Comparison of ENCODE assay signal across 18 cellular contexts in the genomic region with DNA sequence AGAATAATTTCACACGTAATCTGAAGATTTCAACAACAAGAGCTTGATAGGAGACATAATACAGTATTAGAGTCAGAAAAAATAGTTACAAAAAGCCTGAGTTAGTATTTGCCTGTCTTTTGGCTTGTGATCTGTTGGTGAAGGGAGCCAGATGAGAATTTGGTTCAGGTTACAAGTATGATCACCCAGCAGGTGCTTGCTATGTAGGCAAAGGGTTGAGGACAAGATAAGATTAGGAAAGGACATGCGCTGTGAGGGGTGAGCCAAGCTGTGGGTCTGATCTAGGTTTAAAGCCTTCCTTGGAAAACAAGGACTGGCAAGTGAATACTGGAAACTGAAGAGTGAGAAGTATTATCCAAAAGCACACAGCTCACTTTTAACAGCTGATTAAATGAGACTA. TPM values are rescaled to one million over a fixed set of nuclear protein-coding genes. Genes with fewer than 3 reads are reported as not detected.
"Had no signal": no experiment of that assay in that cellular context is flagged by ENCODE, and none has a peak within 500 bp of the region (broad histone marks: within the 10 kb centered on the region; RNA-seq: fewer than 3 reads in every experiment).

No MANE protein-coding gene starts in this region.

- H3K36me3 ChIP-seq: cardiac muscle cell had no signal

- H3K4me1 Mint-ChIP-seq: activated B cell treated with CpG ODN at 0.5 μM for 24 hours; activated CD4-positive, alpha-beta T cell treated with anti-CD3 and anti-CD28 coated beads, Interleukin-2, amount 10 ng/mL, durations not matched to agents 7 days and 5 days; activated T-helper 17 cell treated with anti-CD3 and anti-CD28 coated beads, Interleukin-2, amount 50 U/mL, for 72 hours; stimulated activated naive CD8-positive, alpha-beta T cell treated with anti-CD3 and anti-CD28 coated beads, Interleukin-15, amount 100 ng/mL, for 72 hours; T-helper 17 cell had no signal

- H3K27ac Mint-ChIP-seq: activated B cell treated with CpG ODN at 0.5 μM for 24 hours; activated CD4-positive, alpha-beta T cell treated with anti-CD3 and anti-CD28 coated beads, Interleukin-2, amount 10 ng/mL, durations not matched to agents 7 days and 5 days; activated naive CD4-positive, alpha-beta T cell treated with anti-CD3 and anti-CD28 coated beads for 36 hours; activated T-helper 17 cell treated with anti-CD3 and anti-CD28 coated beads, Interleukin-2, amount 50 U/mL, for 72 hours; natural killer cell treated with Interleukin-12 subunit alpha and Interleukin-12 subunit beta and Interleukin-15 and Interleukin-18, amount 100 ng/mL, for 72 hours; stimulated activated naive CD8-positive, alpha-beta T cell treated with anti-CD3 and anti-CD28 coated beads, Interleukin-15, amount 100 ng/mL, for 72 hours; T-helper 17 cell had no signal

- FAIRE-seq: colon had no signal

- H3K4me3 ChIP-seq: cardiac muscle cell had no signal

- H3K27me3 ChIP-seq: cardiac muscle cell had no signal

- DNase-seq: activated B cell treated with CpG ODN at 0.5 μM for 24 hours; activated CD4-positive, alpha-beta T cell treated with anti-CD3 and anti-CD28 coated beads, Interleukin-2, amount 10 ng/mL, durations not matched to agents 7 days and 5 days; activated naive CD4-positive, alpha-beta T cell treated with anti-CD3 and anti-CD28 coated beads for 36 hours; activated T-cell treated with anti-CD3 and anti-CD28 coated beads for 4 hours; effector CD4-positive, alpha-beta T cell; hippocampal formation; kidney glomerular epithelial cell; mammary epithelial cell; occipital lobe; stimulated activated CD4-positive, alpha-beta T cell treated with anti-CD3 and anti-CD28 coated beads, Interleukin-15, amount 100 ng/mL, for 24 hours; stimulated activated CD4-positive, alpha-beta T cell treated with anti-CD3 and anti-CD28 coated beads, Interleukin-4, amount 100 ng/mL, for 4 hours; stimulated activated naive CD8-positive, alpha-beta T cell treated with anti-CD3 and anti-CD28 coated beads, Interleukin-15, amount 100 ng/mL, for 72 hours; T-helper 17 cell had no signal

- ATAC-seq: activated T-helper 17 cell treated with anti-CD3 and anti-CD28 coated beads, Interleukin-2, amount 50 U/mL, for 72 hours; natural killer cell treated with Interleukin-12 subunit alpha and Interleukin-12 subunit beta and Interleukin-15 and Interleukin-18, amount 100 ng/mL, for 72 hours; stimulated activated naive CD8-positive, alpha-beta T cell treated with anti-CD3 and anti-CD28 coated beads, Interleukin-15, amount 100 ng/mL, for 72 hours; T-helper 17 cell had no signal

- H3K9me3 Mint-ChIP-seq: activated B cell treated with CpG ODN at 0.5 μM for 24 hours; activated CD4-positive, alpha-beta T cell treated with anti-CD3 and anti-CD28 coated beads, Interleukin-2, amount 10 ng/mL, durations not matched to agents 7 days and 5 days; activated naive CD4-positive, alpha-beta T cell treated with anti-CD3 and anti-CD28 coated beads for 36 hours; stimulated activated naive CD8-positive, alpha-beta T cell treated with anti-CD3 and anti-CD28 coated beads, Interleukin-15, amount 100 ng/mL, for 72 hours had no signal

- H3K4me3 Mint-ChIP-seq: activated B cell treated with CpG ODN at 0.5 μM for 24 hours; activated CD4-positive, alpha-beta T cell treated with anti-CD3 and anti-CD28 coated beads, Interleukin-2, amount 10 ng/mL, durations not matched to agents 7 days and 5 days; activated naive CD4-positive, alpha-beta T cell treated with anti-CD3 and anti-CD28 coated beads for 36 hours; activated T-helper 17 cell treated with anti-CD3 and anti-CD28 coated beads, Interleukin-2, amount 50 U/mL, for 72 hours; natural killer cell treated with Interleukin-12 subunit alpha and Interleukin-12 subunit beta and Interleukin-15 and Interleukin-18, amount 100 ng/mL, for 72 hours; stimulated activated naive CD8-positive, alpha-beta T cell treated with anti-CD3 and anti-CD28 coated beads, Interleukin-15, amount 100 ng/mL, for 72 hours; T-helper 17 cell had no signal

- H3K27ac ChIP-seq: cardiac muscle cell had no signal

- H3K27me3 Mint-ChIP-seq: activated B cell treated with CpG ODN at 0.5 μM for 24 hours; activated CD4-positive, alpha-beta T cell treated with anti-CD3 and anti-CD28 coated beads, Interleukin-2, amount 10 ng/mL, durations not matched to agents 7 days and 5 days; activated T-helper 17 cell treated with anti-CD3 and anti-CD28 coated beads, Interleukin-2, amount 50 U/mL, for 72 hours; natural killer cell treated with Interleukin-12 subunit alpha and Interleukin-12 subunit beta and Interleukin-15 and Interleukin-18, amount 100 ng/mL, for 72 hours; stimulated activated naive CD8-positive, alpha-beta T cell treated with anti-CD3 and anti-CD28 coated beads, Interleukin-15, amount 100 ng/mL, for 72 hours; T-helper 17 cell had no signal

RNA-seq across cellular contexts. Expression of a gene that starts 28.7 kb away (rescaled TPM):
- total RNA-seq: activated CD4-positive, alpha-beta T cell treated with anti-CD3 and anti-CD28 coated beads, Interleukin-2, amount 10 ng/mL, durations not matched to agents 7 days and 5 days; activated CD8-positive, alpha-beta memory T cell treated with anti-CD3 and anti-CD28 coated beads for 36 hours; activated naive CD4-positive, alpha-beta T cell treated with anti-CD3 and anti-CD28 coated beads for 36 hours; activated T-helper 17 cell treated with anti-CD3 and anti-CD28 coated beads, Interleukin-2, amount 50 U/mL, for 72 hours; natural killer cell treated with Interleukin-12 subunit alpha and Interleukin-12 subunit beta and Interleukin-15 and Interleukin-18, amount 100 ng/mL, for 72 hours had no signal
